Comparison of ENCODE assay signal across 8 cellular contexts in genomic region chr10:101569838-101570763, GRCh38. TPM values are rescaled to one million over a fixed set of nuclear protein-coding genes. Genes with fewer than 3 reads are reported as not detected.
DNase-seq lines count a peak whose midpoint lies in the region; ATAC-seq and TF ChIP-seq lines count a peak whose summit lies in the region.

No MANE protein-coding gene starts in this region.

- no peaks in the 10 kb centered on the region for H3K36me3 Mint-ChIP-seq in activated T-helper 17 cell treated with anti-CD3 and anti-CD28 coated beads, Interleukin-2, amount 50 U/mL, for 72 hours (ENCODE audit: low read depth)
- no peaks in the 10 kb centered on the region for H3K36me3 Mint-ChIP-seq in nephron progenitor cell (ENCODE audit: low read depth)

- H3K9me2 ChIP-seq in PC-9 (ENCODE audit: insufficient read depth) = no peaks in the 10 kb centered on the region

- peak overlapping the region; percentile 94 for H3K4me2 ChIP-seq in PC-9

- no peaks in the 10 kb centered on the region for H3K36me3 ChIP-seq in BE2C
- no peaks in the 10 kb centered on the region for H3K36me3 ChIP-seq in PC-9 (ENCODE audit: low read depth)

- H3K79me2 ChIP-seq in PC-9 (ENCODE audit: low read depth) = no peaks in the 10 kb centered on the region

- peaks cover 6% of the 10 kb centered on the region for H3K4me1 Mint-ChIP-seq in activated T-helper 17 cell treated with anti-CD3 and anti-CD28 coated beads, Interleukin-2, amount 50 U/mL, for 72 hours
- peaks cover 39% of the 10 kb centered on the region for H3K4me1 Mint-ChIP-seq in nephron progenitor cell

- ATAC-seq in GM19025 (IDR thresholded peaks at IDR 0.05; ENCODE audit: low read depth, unreplicated experiment) (peak; percentile 62), HG03521 (IDR thresholded peaks at IDR 0.05; ENCODE audit: unreplicated experiment) (peak; percentile 78)
- peak; percentile 87 for ATAC-seq in activated T-helper 17 cell treated with anti-CD3 and anti-CD28 coated beads, Interleukin-2, amount 50 U/mL, for 72 hours (replicated peaks)
- ATAC-seq in stimulated activated naive CD8-positive, alpha-beta T cell treated with anti-CD3 and anti-CD28 coated beads, Interleukin-15, Interleukin-2, amounts not matched to agents 100 U/mL and 50 U/mL, for 24 hours = peak; percentile 72

- peaks cover 5% of the 10 kb centered on the region; the same call in 1 of the 2 replicates for H3K9me3 ChIP-seq in BE2C
- H3K9me3 ChIP-seq in PC-9 (ENCODE audit: insufficient read depth, low read depth) = no peaks in the 10 kb centered on the region

- no peak overlapping the region for H3K27ac Mint-ChIP-seq in activated T-helper 17 cell treated with anti-CD3 and anti-CD28 coated beads, Interleukin-2, amount 50 U/mL, for 72 hours
- no peak overlapping the region for H3K27ac Mint-ChIP-seq in nephron progenitor cell

- no peaks in the 10 kb centered on the region for H4K20me1 ChIP-seq in PC-9 (ENCODE audit: insufficient read depth)

- no peak overlapping the region for H3K27ac ChIP-seq in PC-9

- DNase-seq in BE2C (peak; percentile 78), PC-9 (peak in 1 of 2 experiments; percentile 58), fibroblast of the conjunctiva (ENCODE audit: low read depth) (peak; percentile 47), nephron progenitor cell (peak; percentile 92)
- DNase-seq in stimulated activated naive CD8-positive, alpha-beta T cell treated with anti-CD3 and anti-CD28 coated beads, Interleukin-15, Interleukin-2, amounts not matched to agents 100 U/mL and 50 U/mL, for 24 hours = peak; percentile 88

- H3K27me3 Mint-ChIP-seq in activated T-helper 17 cell treated with anti-CD3 and anti-CD28 coated beads, Interleukin-2, amount 50 U/mL, for 72 hours = peaks cover 35% of the 10 kb centered on the region
- peaks cover 52% of the 10 kb centered on the region for H3K27me3 Mint-ChIP-seq in nephron progenitor cell (ENCODE audit: low read depth, poor library complexity)

- no peaks in the 10 kb centered on the region for H3F3A ChIP-seq in PC-9 (ENCODE audit: insufficient read depth, low read depth)

- H2AFZ ChIP-seq in PC-9 = peak overlapping the region; percentile 77

- CTCF ChIA-PET in PC-9 (lab: Charles Lee) = interaction anchor here (0.6 to 1.6 kb wide), 10 partner anchors 18 to 521 kb away, joined by 3 to 16 read pairs (median 4); partner anchors contain the start of genes DPCD and POLL

- no peaks in the 10 kb centered on the region for H3K9me3 Mint-ChIP-seq in activated T-helper 17 cell treated with anti-CD3 and anti-CD28 coated beads, Interleukin-2, amount 50 U/mL, for 72 hours
- peaks cover 6% of the 10 kb centered on the region for H3K9me3 Mint-ChIP-seq in nephron progenitor cell

- POLR2A ChIA-PET in PC-9 (lab: Charles Lee; ENCODE audit: unreplicated experiment) = no interaction called here

- no TSS peak for BruUV-seq in PC-9 (replicated peaks; lab: Mats Ljungman, UMichigan)

- H3K4me3 Mint-ChIP-seq in activated T-helper 17 cell treated with anti-CD3 and anti-CD28 coated beads, Interleukin-2, amount 50 U/mL, for 72 hours = peak overlapping the region; percentile 66
- H3K4me3 Mint-ChIP-seq in nephron progenitor cell = peak overlapping the region; percentile 79

- H3K4me3 ChIP-seq in BE2C (ENCODE audit: low read depth, low read length) (peak overlapping the region; percentile 71), PC-9 (peak overlapping the region; percentile 68)

- H3K27me3 ChIP-seq in BE2C (peaks cover 5% of the 10 kb centered on the region), PC-9 (ENCODE audit: insufficient read depth, low read depth) (peaks cover 15% of the 10 kb centered on the region)

- intact Hi-C loops in PC-9 (cut with micrococcal nuclease; ENCODE audit: unreplicated experiment) = loop anchor here (1.0 to 10.0 kb wide), 4 partner anchors 268 to 525 kb away; no protein-coding TSS in a partner anchor

- H3K4me1 ChIP-seq in BE2C (no peaks in the 10 kb centered on the region; the same call in 1 of the 2 replicates), PC-9 (replicated peaks; ENCODE audit: insufficient read depth) (no peaks in the 10 kb centered on the region)

- TF ChIP-seq CTCF in BE2C (IDR thresholded peaks at IDR 0.05; ENCODE audit: low read depth, low read length) (peak; percentile 46), PC-9 (conservative IDR thresholded peaks at IDR 0.05) (peak; percentile 78), nephron progenitor cell (IDR thresholded peaks at IDR 0.05) (peak; percentile 86)

RNA-seq across cellular contexts. Expression of gene POLL, which starts 18.0 kb away (rescaled TPM):
- 27.9 TPM for polyA plus RNA-seq in BE2C (2012; ENCODE audit: insufficient read depth, insufficient read length, low read depth)
- 30.3 and 31.5 TPM in 2 replicates for total RNA-seq in PC-9 (2021)
- total RNA-seq in activated T-helper 17 cell treated with anti-CD3 and anti-CD28 coated beads, Interleukin-2, amount 50 U/mL, for 72 hours = 10 to 100 TPM; 26.3 to 46.8 TPM

RNA-seq across cellular contexts. Expression of gene DPCD, which starts 18.0 kb away (rescaled TPM):
- polyA plus RNA-seq in BE2C (2012; ENCODE audit: insufficient read depth, insufficient read length, low read depth) = 47.0 TPM
- total RNA-seq in PC-9 (2021) = 20.3 and 21.5 TPM in 2 replicates
- 10 to 100 TPM; 10.6 to 19.2 TPM for total RNA-seq in activated T-helper 17 cell treated with anti-CD3 and anti-CD28 coated beads, Interleukin-2, amount 50 U/mL, for 72 hours
